Comparison of ENCODE assay signal across 22 cellular contexts in the genomic region with DNA sequence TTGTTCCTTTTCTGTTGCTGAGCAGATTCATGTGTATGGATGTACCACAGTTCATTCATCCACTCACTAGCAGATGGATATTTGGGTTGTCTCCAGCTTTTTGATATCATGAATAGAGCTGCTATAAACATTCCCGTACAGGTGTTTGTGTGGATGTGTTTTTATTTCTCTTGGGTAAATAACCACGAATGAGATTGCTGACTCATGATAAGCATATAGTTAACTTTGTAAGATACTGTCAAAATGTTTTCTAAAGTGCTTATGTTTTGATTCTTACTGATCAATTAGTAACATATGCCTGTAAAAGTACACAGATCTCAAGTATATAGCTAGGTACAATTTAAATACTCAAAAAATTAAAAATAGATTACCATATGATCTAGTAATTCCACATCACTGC. TPM values are rescaled to one million over a fixed set of nuclear protein-coding genes. Genes with fewer than 3 reads are reported as not detected.
DNase-seq lines count a peak whose midpoint lies in the region; ATAC-seq, FAIRE-seq and TF ChIP-seq lines count a peak whose summit lies in the region.
"Had no signal": no experiment of that assay in that cellular context is flagged by ENCODE, and none has a peak within 500 bp of the region (broad histone marks: within the 10 kb centered on the region; RNA-seq: fewer than 3 reads in every experiment).

No MANE protein-coding gene starts in this region.

- CTCF ChIA-PET in A549 (lab: Yijun Ruan, JAX), result interaction anchor here (0.5 kb wide), 1 partner anchor 658 kb away, joined by 3 read pairs; no protein-coding TSS in a partner anchor
- CTCF ChIA-PET in IMR-90 (lab: Yijun Ruan, JAX), result interaction anchor here (0.8 kb wide), 1 partner anchor 20 kb away, joined by 3 read pairs; no protein-coding TSS in a partner anchor
- CTCF ChIA-PET in PC-9 (lab: Charles Lee), result no interaction called here

- no peak overlapping the region for H3K18ac ChIP-seq in IMR-90 (ENCODE audit: low read depth, low read length)

- H3K4me2 ChIP-seq in A549 (no peak overlapping the region), IMR-90 (ENCODE audit: low read depth, low read length) (no peak overlapping the region), PC-9 (0 out of 2 replicates have a peak overlapping the region, but pooled peaks have one; percentile 5)
- H3K4me2 ChIP-seq: BLaER1 treated with 17β-estradiol and CSF1 and Interleukin-3, amounts not matched to agents 10 nM and 100 nM had no signal

- H3K27me3 Mint-ChIP-seq in effector memory CD8-positive, alpha-beta T cell, result peaks cover 11 to 27% of the 10 kb centered on the region in 2 donors

- TF ChIP-seq CTCF in A549 (IDR thresholded peaks at IDR 0.05) (no peak), IMR-90 (conservative IDR thresholded peaks at IDR 0.05; ENCODE audit: low read depth, low read length) (no peak), PC-9 (conservative IDR thresholded peaks at IDR 0.05) (no peak)

- no peaks in the 10 kb centered on the region for H3K9me3 Mint-ChIP-seq in effector memory CD8-positive, alpha-beta T cell
- H3K9me3 Mint-ChIP-seq: CD4-positive, alpha-beta T cell; CD8-positive, alpha-beta T cell had no signal

- H2BK120ac ChIP-seq in IMR-90 (ENCODE audit: low read depth, low read length), result no peak overlapping the region

- no peak for TF ChIP-seq EP300 in A549 (IDR thresholded peaks at IDR 0.05)

- H4K20me1 ChIP-seq in IMR-90 (ENCODE audit: insufficient read depth, low read length), result no peaks in the 10 kb centered on the region
- H4K20me1 ChIP-seq in PC-9 (ENCODE audit: insufficient read depth), result no peaks in the 10 kb centered on the region
- H4K20me1 ChIP-seq: BLaER1 treated with 17β-estradiol and CSF1 and Interleukin-3, amounts not matched to agents 10 nM and 100 nM had no signal

- no peak overlapping the region for H4K5ac ChIP-seq in IMR-90 (ENCODE audit: low read depth, low read length)

- dilution Hi-C loops in IMR-90 (cut with HindIII; ENCODE audit: low sequenced_read_pairs, unreplicated experiment), result no loop called here

- no peaks in the 10 kb centered on the region for H3K4me1 Mint-ChIP-seq in effector memory CD8-positive, alpha-beta T cell (ENCODE audit: low read depth in 2 of 2)
- H3K4me1 Mint-ChIP-seq: B cell had no signal

- H3K4me1 ChIP-seq in A549 (no peaks in the 10 kb centered on the region; the same call in 2 of the 3 replicates), IMR-90 (ENCODE audit: control insufficient read depth, insufficient read depth, low read length) (no peaks in the 10 kb centered on the region), PC-9 (replicated peaks; ENCODE audit: insufficient read depth) (no peaks in the 10 kb centered on the region)
- H3K4me1 ChIP-seq: BLaER1 treated with 17β-estradiol and CSF1 and Interleukin-3, amounts not matched to agents 10 nM and 100 nM had no signal

- H3F3A ChIP-seq in PC-9 (ENCODE audit: insufficient read depth, low read depth), result no peaks in the 10 kb centered on the region

- no peaks in the 10 kb centered on the region for H3K79me1 ChIP-seq in IMR-90 (ENCODE audit: low read depth in 1 of 2, low read length in 2 of 2)

- no peak overlapping the region for H2AK5ac ChIP-seq in IMR-90 (ENCODE audit: low read depth, low read length)

- H3K4me3 Mint-ChIP-seq in effector memory CD8-positive, alpha-beta T cell, result no peak overlapping the region
- H3K4me3 Mint-ChIP-seq: B cell; CD4-positive, alpha-beta T cell; CD8-positive, alpha-beta T cell had no signal

- no peaks in the 10 kb centered on the region for H3K9me1 ChIP-seq in IMR-90 (ENCODE audit: insufficient read depth, low read length)

- H3K4me3 ChIP-seq in A549, result no peak overlapping the region
- no peak overlapping the region for H3K4me3 ChIP-seq in IMR-90 (ENCODE audit: insufficient read depth, low read depth, low read length)
- no peak overlapping the region for H3K4me3 ChIP-seq in PC-9
- H3K4me3 ChIP-seq: BLaER1 treated with 17β-estradiol and CSF1 and Interleukin-3, amounts not matched to agents 10 nM and 100 nM had no signal

- H2AFZ ChIP-seq in IMR-90 (replicated peaks; ENCODE audit: low read length, poor library complexity), result no peak overlapping the region
- H2AFZ ChIP-seq in PC-9, result no peak overlapping the region

- H3K27ac ChIP-seq in A549 (no peak overlapping the region), IMR-90 (ENCODE audit: insufficient read depth, low read length) (no peak overlapping the region), PC-9 (no peak overlapping the region)
- H3K27ac ChIP-seq: BLaER1 treated with 17β-estradiol and CSF1 and Interleukin-3, amounts not matched to agents 10 nM and 100 nM; C4-2B had no signal

- TF ChIP-seq RAD21 in A549 (conservative IDR thresholded peaks at IDR 0.05 in 1 of 2, IDR thresholded peaks at IDR 0.05 in 1 of 2) (no peak), IMR-90 (IDR thresholded peaks at IDR 0.05; ENCODE audit: low read length) (no peak)

- 1% methylated on average over 2 of the region's 2 CpGs for WGBS in A549 (ENCODE audit: missing lambda C conversion rate)
- no CpG with 5 or more reads among the region's 2 CpGs for WGBS in IMR-90 (ENCODE audit: extremely low coverage in 2 of 2, insufficient read length in 1 of 2), 2 experiments

- no peaks in the 10 kb centered on the region for H3K79me2 ChIP-seq in PC-9 (ENCODE audit: low read depth)

- ATAC-seq in A549 (no peak), IMR-90 (ENCODE audit: low read depth) (no peak), GM21825 (IDR thresholded peaks at IDR 0.05; ENCODE audit: unreplicated experiment) (no peak)
- ATAC-seq in effector memory CD8-positive, alpha-beta T cell (replicated peaks), result no peak
- ATAC-seq: CD8-positive, alpha-beta T cell had no signal

- H3K36me3 ChIP-seq in IMR-90 (ENCODE audit: control insufficient read depth, insufficient read depth, low read length) (no peaks in the 10 kb centered on the region), PC-9 (ENCODE audit: low read depth) (no peaks in the 10 kb centered on the region)
- H3K36me3 ChIP-seq: BLaER1 treated with 17β-estradiol and CSF1 and Interleukin-3, amounts not matched to agents 10 nM and 100 nM had no signal

- no peak overlapping the region for H4K91ac ChIP-seq in IMR-90 (ENCODE audit: insufficient read depth, low read depth, low read length)

- FAIRE-seq in A549 (lab: Jason Lieb, UNC), result no peak
- FAIRE-seq: A204.1, D721Med, G401.6, GM12892, GM18507 had no signal

- H3K9me3 ChIP-seq in A549 (no peaks in the 10 kb centered on the region), IMR-90 (ENCODE audit: control insufficient read depth, insufficient read depth, low read length) (no peaks in the 10 kb centered on the region), PC-9 (ENCODE audit: insufficient read depth, low read depth) (no peaks in the 10 kb centered on the region)

- POLR2A ChIA-PET in A549 (lab: Yijun Ruan, JAX), result no interaction called here
- POLR2A ChIA-PET in IMR-90 (lab: Charles Lee; ENCODE audit: unreplicated experiment), result no interaction called here
- POLR2A ChIA-PET in PC-9 (lab: Charles Lee; ENCODE audit: unreplicated experiment), result no interaction called here

- DNase-seq in A549 (ENCODE audit: low read depth in 1 of 2, low spot score in 1 of 2), result no peak
- no peak for DNase-seq in IMR-90
- no peak for DNase-seq in PC-9
- no peak for DNase-seq in effector memory CD8-positive, alpha-beta T cell
- DNase-seq in activated CD4-positive, alpha-beta T cell treated with anti-CD3 and anti-CD28 coated beads, Interleukin-2, amount 50 U/mL, for 48 hours, result no peak
- DNase-seq: 8988T; AML-193; Caco-2; Calu3; CD4-positive, alpha-beta T cell; CD8-positive, alpha-beta T cell; DMS79 treated with DMSO at 0.1 percent for 48 hours; GF-D8 had no signal

- no peak overlapping the region for H2BK5ac ChIP-seq in IMR-90 (ENCODE audit: low read depth, low read length, poor library complexity, severe bottlenecking)

- H3K14ac ChIP-seq in IMR-90 (replicated peaks; ENCODE audit: low read depth, low read length), result no peak overlapping the region

- no peak overlapping the region for H3K9ac ChIP-seq in IMR-90 (ENCODE audit: low read depth, low read length)
- H3K9ac ChIP-seq: BLaER1 treated with 17β-estradiol and CSF1 and Interleukin-3, amounts not matched to agents 10 nM and 100 nM had no signal

- H3K23ac ChIP-seq in IMR-90 (ENCODE audit: low read depth, low read length), result no peak overlapping the region

- no peak overlapping the region for H2BK15ac ChIP-seq in IMR-90 (ENCODE audit: low read depth, low read length)

- TF ChIP-seq POLR2A in A549 (IDR thresholded peaks at IDR 0.05; ENCODE audit: low read length), result no peak
- TF ChIP-seq POLR2A in IMR-90 (IDR thresholded peaks at IDR 0.05; ENCODE audit: low read depth, low read length), result no peak

- no peaks in the 10 kb centered on the region for H3K36me3 Mint-ChIP-seq in effector memory CD8-positive, alpha-beta T cell (ENCODE audit: insufficient read depth)
- H3K36me3 Mint-ChIP-seq: CD8-positive, alpha-beta T cell had no signal

- intact Hi-C loops in IMR-90 (cut with micrococcal nuclease), result no loop called here
- intact Hi-C loops in PC-9 (cut with micrococcal nuclease; ENCODE audit: unreplicated experiment), result no loop called here

- no peak overlapping the region for H4K8ac ChIP-seq in IMR-90 (ENCODE audit: low read depth in 2 of 2, low read length in 2 of 2)

- H3K56ac ChIP-seq in IMR-90 (ENCODE audit: extremely low read depth, insufficient read depth, low read length), result no peak overlapping the region

- H2BK20ac ChIP-seq in IMR-90 (ENCODE audit: low read depth, low read length), result no peak overlapping the region

- in situ Hi-C loops in IMR-90 (cut with MboI; ENCODE audit: low sequenced_read_pairs), result no loop called here

- H3K27ac Mint-ChIP-seq in effector memory CD8-positive, alpha-beta T cell, result no peak overlapping the region
- H3K27ac Mint-ChIP-seq: B cell; CD4-positive, alpha-beta T cell; CD8-positive, alpha-beta T cell had no signal

- H3K4ac ChIP-seq in IMR-90 (ENCODE audit: low read depth, low read length), result no peak overlapping the region

- H3K27me3 ChIP-seq in IMR-90 (ENCODE audit: control insufficient read depth, insufficient read depth, low read length) (peaks cover 16% of the 10 kb centered on the region), PC-9 (ENCODE audit: insufficient read depth, low read depth) (peaks cover 60% of the 10 kb centered on the region)
- H3K27me3 ChIP-seq: BLaER1 treated with 17β-estradiol and CSF1 and Interleukin-3, amounts not matched to agents 10 nM and 100 nM had no signal

- no TSS peak for BruUV-seq in IMR-90 (replicated peaks; lab: Mats Ljungman, UMichigan)
- no TSS peak for BruUV-seq in PC-9 (replicated peaks; lab: Mats Ljungman, UMichigan)

- H3K9me2 ChIP-seq in PC-9 (ENCODE audit: insufficient read depth), result no peaks in the 10 kb centered on the region

- H2AK9ac ChIP-seq in IMR-90 (replicated peaks; ENCODE audit: low read depth, low read length, poor library complexity), result no peak overlapping the region

RNA-seq across cellular contexts. Expression of gene TSN, which starts 27.7 kb away (rescaled TPM):
- polyA plus RNA-seq in A549 (2011; rRNA removed) (101 and 117 TPM in 2 replicates), A549 (2017; fragmentation: RNase III; extraction: RNeasy Plus Mini Kit Qiagen cat#74134 plus additional on column Dnase treatment) (55.9 to 59.0 TPM (median 56.8 TPM) in 3 replicates), IMR-90 (2012; rRNA removed) (28.4 and 31.0 TPM in 2 replicates)
- 28.1 and 32.9 TPM in 2 replicates for polyA plus RNA-seq in A549 (2012; cell fraction: cytosol; rRNA removed)
- 11.3 and 16.0 TPM in 2 replicates for polyA plus RNA-seq in A549 (2012; cell fraction: nucleus; rRNA removed)
- 37.3 and 42.0 TPM in 2 replicates for polyA minus RNA-seq in A549 (2011; rRNA and poly(A)+ RNA removed)
- total RNA-seq in IMR-90 (2012; rRNA removed) (56.3 and 57.5 TPM in 2 replicates), PC-9 (2021) (69.8 and 70.4 TPM in 2 replicates)
- 6.5 and 20.6 TPM in 2 replicates for polyA plus RNA-seq in IMR-90 (2012; cell fraction: cytosol; rRNA removed)
- 2.2 and 12.0 TPM in 2 replicates for polyA plus RNA-seq in IMR-90 (2012; cell fraction: nucleus; rRNA removed; ENCODE audit: low replicate concordance)

RNA-seq across cellular contexts. Expression of gene NIFK, which starts 46.5 kb away (rescaled TPM):
- 55.3 and 82.9 TPM in 2 replicates for polyA plus RNA-seq in A549 (2011; rRNA removed)
- polyA plus RNA-seq in A549 (2012; cell fraction: cytosol; rRNA removed), result 19.1 and 19.6 TPM in 2 replicates
- 9.8 and 15.7 TPM in 2 replicates for polyA plus RNA-seq in A549 (2012; cell fraction: nucleus; rRNA removed)
- 50.0 to 60.6 TPM (median 50.3 TPM) in 3 replicates for polyA plus RNA-seq in A549 (2017; fragmentation: RNase III; extraction: RNeasy Plus Mini Kit Qiagen cat#74134 plus additional on column Dnase treatment)
- 13.8 and 18.3 TPM in 2 replicates for polyA minus RNA-seq in A549 (2011; rRNA and poly(A)+ RNA removed)
- total RNA-seq in IMR-90 (2012; rRNA removed), result 19.5 and 47.8 TPM in 2 replicates
- 22.7 and 24.3 TPM in 2 replicates for polyA plus RNA-seq in IMR-90 (2012; rRNA removed)
- 3.9 and 5.8 TPM in 2 replicates for polyA plus RNA-seq in IMR-90 (2012; cell fraction: cytosol; rRNA removed)
- 2.9 and 12.4 TPM in 2 replicates for polyA plus RNA-seq in IMR-90 (2012; cell fraction: nucleus; rRNA removed; ENCODE audit: low replicate concordance)
- 48.1 and 75.9 TPM in 2 replicates for total RNA-seq in PC-9 (2021)
